Comparison of ENCODE assay signal across 13 cellular contexts in the genomic region with DNA sequence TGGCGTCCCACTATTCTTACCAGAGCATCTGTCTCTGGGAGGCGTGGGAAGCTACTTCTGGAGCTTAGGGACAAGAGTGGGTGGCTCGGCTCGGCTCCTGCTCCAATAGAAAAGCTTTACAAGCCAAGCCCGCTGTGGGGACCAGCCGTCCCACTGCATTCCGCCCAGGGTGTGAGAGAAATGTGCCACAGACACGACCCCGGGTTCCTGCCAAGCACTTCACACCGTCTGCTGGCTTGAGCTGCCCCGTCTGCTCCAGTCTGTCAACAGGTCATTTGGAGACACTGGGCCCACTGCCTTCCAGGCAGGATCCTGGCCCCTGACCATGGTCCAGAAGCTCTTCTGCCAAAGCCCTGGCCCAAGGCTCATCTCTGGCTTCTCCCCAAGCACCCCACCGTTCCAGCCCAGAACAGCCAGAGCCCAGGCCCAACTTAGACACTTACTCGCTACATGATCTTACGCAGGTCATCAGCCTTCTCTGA. TPM values are rescaled to one million over a fixed set of nuclear protein-coding genes. Genes with fewer than 3 reads are reported as not detected.
DNase-seq lines count a peak whose midpoint lies in the region; ATAC-seq and TF ChIP-seq lines count a peak whose summit lies in the region.
"Had no signal": no experiment of that assay in that cellular context is flagged by ENCODE, and none has a peak within 500 bp of the region (broad histone marks: within the 10 kb centered on the region; RNA-seq: fewer than 3 reads in every experiment).

No MANE protein-coding gene starts in this region.

- H3K36me3 ChIP-seq in fibroblast of lung (ENCODE audit: control insufficient read depth, insufficient read depth, low read length) (peaks cover 8% of the 10 kb centered on the region), thoracic aorta (peaks cover 2% of the 10 kb centered on the region)

- H3K9me3 ChIP-seq in fibroblast of lung (ENCODE audit: control insufficient read depth, insufficient read depth, low read depth, low read length) (no peaks in the 10 kb centered on the region), thoracic aorta (no peaks in the 10 kb centered on the region)

- H3K4me1 ChIP-seq in fibroblast of lung (ENCODE audit: control insufficient read depth, extremely low read depth, insufficient read depth, low read length) (peaks cover 6% of the 10 kb centered on the region), thoracic aorta (ENCODE audit: control insufficient read depth in 1 of 2, low read depth in 2 of 2) (peaks cover 15 to 53% of the 10 kb centered on the region in 2 donors)

- no peaks in the 10 kb centered on the region for H4K20me1 ChIP-seq in fibroblast of lung (ENCODE audit: control insufficient read depth, extremely low read depth, insufficient read depth, low read length)

- H2AFZ ChIP-seq in fibroblast of lung (ENCODE audit: low read length): no peak overlapping the region
- H2AFZ ChIP-seq: PC-9 had no signal

- ATAC-seq in thoracic aorta (ENCODE audit: insufficient number of reproducible peaks, low FRiP score, low read depth): no peak
- no peak for ATAC-seq in HG03469 (IDR thresholded peaks at IDR 0.05; ENCODE audit: unreplicated experiment)
- no peak for ATAC-seq in HG02588 (IDR thresholded peaks at IDR 0.05; ENCODE audit: unreplicated experiment)
- ATAC-seq: HCT116, natural killer cell had no signal

- H3K9ac ChIP-seq in fibroblast of lung (ENCODE audit: insufficient read depth, low read length): no peak overlapping the region
- H3K9ac ChIP-seq: KMS-11 had no signal

- H3K4me2 ChIP-seq in fibroblast of lung (ENCODE audit: extremely low read depth, insufficient read depth, low read length): no peak overlapping the region
- H3K4me2 ChIP-seq: KMS-11, PC-9 had no signal

- no peak overlapping the region for H3K4me3 Mint-ChIP-seq in activated T-helper 2 cell treated with anti-CD3 and anti-CD28 coated beads, Interferon-gamma antibody, Interleukin-2, Interleukin-4, amounts not matched to agents 10 μg/mL and 5 μg/mL and 100 μg/mL, durations not matched to agents 14 hours and 24 hours and 36 hours (ENCODE audit: low read depth)
- H3K4me3 Mint-ChIP-seq: activated naive CD8-positive, alpha-beta T cell treated with anti-CD3 and anti-CD28 coated beads, Interleukin-2, amount 10 ng/mL, durations not matched to agents 7 days and 5 days; natural killer cell had no signal

- no peaks in the 10 kb centered on the region for H3K27me3 ChIP-seq in fibroblast of lung (ENCODE audit: control insufficient read depth, insufficient read depth, low read length)
- H3K27me3 ChIP-seq in thoracic aorta (replicated peaks; ENCODE audit: insufficient read depth): no peaks in the 10 kb centered on the region

- H3K4me1 Mint-ChIP-seq in activated T-helper 2 cell treated with anti-CD3 and anti-CD28 coated beads, Interferon-gamma antibody, Interleukin-2, Interleukin-4, amounts not matched to agents 10 μg/mL and 5 μg/mL and 100 μg/mL, durations not matched to agents 14 hours and 24 hours and 36 hours (ENCODE audit: low read depth): peaks cover 19% of the 10 kb centered on the region

- no peak for TF ChIP-seq CTCF in fibroblast of lung (conservative IDR thresholded peaks at IDR 0.05 in 1 of 2, IDR thresholded peaks at IDR 0.05 in 1 of 2; ENCODE audit: low read depth in 1 of 2, low read length in 2 of 2)
- no peak for TF ChIP-seq CTCF in thoracic aorta (IDR thresholded peaks at IDR 0.05)

- DNase-seq in activated T-helper 2 cell treated with anti-CD3 and anti-CD28 coated beads, Interferon-gamma antibody, Interleukin-2, Interleukin-4, amounts not matched to agents 10 μg/mL and 5 μg/mL and 100 μg/mL, durations not matched to agents 14 hours and 24 hours and 36 hours (ENCODE audit: low spot score): no peak
- no peak for DNase-seq in fibroblast of lung (ENCODE audit: low read depth in 2 of 2)
- DNase-seq in myocyte (ENCODE audit: low read depth): peak; percentile 81
- no peak for DNase-seq in thoracic aorta (ENCODE audit: low spot score)
- DNase-seq in stimulated activated CD4-positive, alpha-beta T cell treated with anti-CD3 and anti-CD28 coated beads, Interleukin-4, amount 100 ng/mL, for 24 hours: no peak
- DNase-seq: activated naive CD8-positive, alpha-beta T cell treated with anti-CD3 and anti-CD28 coated beads, Interleukin-2, amount 10 ng/mL, durations not matched to agents 7 days and 5 days; natural killer cell; NCI-H2171 treated with DMSO at 0.1 percent for 48 hours had no signal

- H3K27ac Mint-ChIP-seq in activated T-helper 2 cell treated with anti-CD3 and anti-CD28 coated beads, Interferon-gamma antibody, Interleukin-2, Interleukin-4, amounts not matched to agents 10 μg/mL and 5 μg/mL and 100 μg/mL, durations not matched to agents 14 hours and 24 hours and 36 hours: peak overlapping the region; percentile 17
- H3K27ac Mint-ChIP-seq: activated naive CD8-positive, alpha-beta T cell treated with anti-CD3 and anti-CD28 coated beads, Interleukin-2, amount 10 ng/mL, durations not matched to agents 7 days and 5 days had no signal

- peaks cover 77% of the 10 kb centered on the region for H3K79me2 ChIP-seq in fibroblast of lung (ENCODE audit: control insufficient read depth, insufficient read depth, low read length)

- no peaks in the 10 kb centered on the region for H3K9me3 Mint-ChIP-seq in activated T-helper 2 cell treated with anti-CD3 and anti-CD28 coated beads, Interferon-gamma antibody, Interleukin-2, Interleukin-4, amounts not matched to agents 10 μg/mL and 5 μg/mL and 100 μg/mL, durations not matched to agents 14 hours and 24 hours and 36 hours
- H3K9me3 Mint-ChIP-seq: activated naive CD8-positive, alpha-beta T cell treated with anti-CD3 and anti-CD28 coated beads, Interleukin-2, amount 10 ng/mL, durations not matched to agents 7 days and 5 days; natural killer cell had no signal

- H3K4me3 ChIP-seq in fibroblast of lung (replicated peaks in 1 of 4; ENCODE audit: control extremely low read depth in 1 of 4, insufficient read depth in 1 of 4, low read depth in 3 of 4, low read length in 4 of 4) (no peak overlapping the region), thoracic aorta (no peak overlapping the region)
- H3K4me3 ChIP-seq: PC-9 had no signal

- no peaks in the 10 kb centered on the region for H3K27me3 Mint-ChIP-seq in activated T-helper 2 cell treated with anti-CD3 and anti-CD28 coated beads, Interferon-gamma antibody, Interleukin-2, Interleukin-4, amounts not matched to agents 10 μg/mL and 5 μg/mL and 100 μg/mL, durations not matched to agents 14 hours and 24 hours and 36 hours (ENCODE audit: low read depth)
- H3K27me3 Mint-ChIP-seq: activated naive CD8-positive, alpha-beta T cell treated with anti-CD3 and anti-CD28 coated beads, Interleukin-2, amount 10 ng/mL, durations not matched to agents 7 days and 5 days had no signal

- H3K27ac ChIP-seq in fibroblast of lung (ENCODE audit: insufficient read depth, low read length) (peak overlapping the region; percentile 34), thoracic aorta (peak overlapping the region; percentile 53 to 59)
- H3K27ac ChIP-seq: KMS-11, PC-9 had no signal

- intact Hi-C loops in activated T-helper 2 cell treated with anti-CD3 and anti-CD28 coated beads, Interferon-gamma antibody, Interleukin-2, Interleukin-4, amounts not matched to agents 10 μg/mL and 5 μg/mL and 100 μg/mL, durations not matched to agents 14 hours and 24 hours and 36 hours (cut with micrococcal nuclease): no loop called here

- H3K36me3 Mint-ChIP-seq in activated T-helper 2 cell treated with anti-CD3 and anti-CD28 coated beads, Interferon-gamma antibody, Interleukin-2, Interleukin-4, amounts not matched to agents 10 μg/mL and 5 μg/mL and 100 μg/mL, durations not matched to agents 14 hours and 24 hours and 36 hours (ENCODE audit: low read depth): peaks cover 50% of the 10 kb centered on the region
- H3K36me3 Mint-ChIP-seq: natural killer cell had no signal

RNA-seq across cellular contexts. Expression of a gene that starts 6.5 kb away (rescaled TPM):
- total RNA-seq in activated T-helper 2 cell treated with anti-CD3 and anti-CD28 coated beads, Interferon-gamma antibody, Interleukin-2, Interleukin-4, amounts not matched to agents 10 μg/mL and 5 μg/mL and 100 μg/mL, durations not matched to agents 14 hours and 24 hours and 36 hours: 23.1 and 23.8 TPM in 2 replicates
- 9.8 and 12.2 TPM in 2 replicates for total RNA-seq in fibroblast of lung
- polyA plus RNA-seq in fibroblast of lung: 11.8 and 15.1 TPM in 2 replicates
- polyA plus RNA-seq in fibroblast of lung (2012): 16.8 and 19.6 TPM in 2 replicates
- polyA minus RNA-seq in fibroblast of lung (ENCODE audit: low replicate concordance): 7.3 and 9.9 TPM in 2 replicates
- total RNA-seq in myocyte: 19.2 and 24.8 TPM in 2 replicates
- polyA plus RNA-seq in myocyte (2012): 22.3 TPM
- total RNA-seq in thoracic aorta: 10 to 100 TPM; 20.6 to 99.2 TPM

RNA-seq across cellular contexts. Expression of a gene that starts 6.9 kb away (rescaled TPM):
- total RNA-seq in activated T-helper 2 cell treated with anti-CD3 and anti-CD28 coated beads, Interferon-gamma antibody, Interleukin-2, Interleukin-4, amounts not matched to agents 10 μg/mL and 5 μg/mL and 100 μg/mL, durations not matched to agents 14 hours and 24 hours and 36 hours: 96.2 and 97.7 TPM in 2 replicates
- total RNA-seq in fibroblast of lung (52.9 and 56.0 TPM in 2 replicates), myocyte (75.0 and 82.5 TPM in 2 replicates), thoracic aorta (10 to 100 TPM; 60.9 to 66.7 TPM)
- polyA plus RNA-seq in fibroblast of lung: 33.7 and 39.9 TPM in 2 replicates
- polyA plus RNA-seq in fibroblast of lung (2012): 49.4 and 56.7 TPM in 2 replicates
- polyA minus RNA-seq in fibroblast of lung (ENCODE audit: low replicate concordance): 136 TPM in 2 replicates
- 55.1 TPM for polyA plus RNA-seq in myocyte (2012)

RNA-seq across cellular contexts. Expression of a gene that starts 22.4 kb away (rescaled TPM):
- total RNA-seq in activated T-helper 2 cell treated with anti-CD3 and anti-CD28 coated beads, Interferon-gamma antibody, Interleukin-2, Interleukin-4, amounts not matched to agents 10 μg/mL and 5 μg/mL and 100 μg/mL, durations not matched to agents 14 hours and 24 hours and 36 hours: 77.9 and 79.8 TPM in 2 replicates
- total RNA-seq in fibroblast of lung: 8.2 and 11.6 TPM in 2 replicates
- polyA plus RNA-seq in fibroblast of lung: 8.1 and 10.8 TPM in 2 replicates
- 15.0 and 22.3 TPM in 2 replicates for polyA plus RNA-seq in fibroblast of lung (2012)
- polyA minus RNA-seq in fibroblast of lung (ENCODE audit: low replicate concordance): 30.1 and 48.5 TPM in 2 replicates
- 5.2 and 10.6 TPM in 2 replicates for total RNA-seq in myocyte
- 17.1 TPM for polyA plus RNA-seq in myocyte (2012)
- 10 to 100 TPM; 21.4 to 53.6 TPM for total RNA-seq in thoracic aorta

RNA-seq across cellular contexts. Expression of a gene that starts 49.1 kb away (rescaled TPM):
- total RNA-seq in activated T-helper 2 cell treated with anti-CD3 and anti-CD28 coated beads, Interferon-gamma antibody, Interleukin-2, Interleukin-4, amounts not matched to agents 10 μg/mL and 5 μg/mL and 100 μg/mL, durations not matched to agents 14 hours and 24 hours and 36 hours: 203 and 208 TPM in 2 replicates
- total RNA-seq in fibroblast of lung (171 and 281 TPM in 2 replicates), myocyte (32.8 and 49.0 TPM in 2 replicates), thoracic aorta (10 to 100 TPM; 48.7 to 66.2 TPM)
- 107 and 114 TPM in 2 replicates for polyA plus RNA-seq in fibroblast of lung
- 124 and 153 TPM in 2 replicates for polyA plus RNA-seq in fibroblast of lung (2012)
- 345 and 412 TPM in 2 replicates for polyA minus RNA-seq in fibroblast of lung (ENCODE audit: low replicate concordance)
- polyA plus RNA-seq in myocyte (2012): 167 TPM
